In genomic region chr12:108273217-108273616, GRCh38 we compare ENCODE assay signal across 18 cellular contexts.
"Had no signal": no experiment of that assay in that cellular context is flagged by ENCODE, and none has a peak within 500 bp of the region (broad histone marks: within the 10 kb centered on the region; RNA-seq: fewer than 3 reads in every experiment).

No MANE protein-coding gene starts in this region.

- H3K27me3 ChIP-seq: esophagus squamous epithelium, foreskin keratinocyte, pancreas, tibial artery, upper lobe of left lung, uterus had no signal

- H3K27ac Mint-ChIP-seq: natural killer cell treated with Interleukin-12 subunit alpha and Interleukin-12 subunit beta and Interleukin-15 and Interleukin-18, amount 100 ng/mL, for 72 hours; progenitor cell of endocrine pancreas had no signal

- H3K4me3 Mint-ChIP-seq: natural killer cell treated with Interleukin-12 subunit alpha and Interleukin-12 subunit beta and Interleukin-15 and Interleukin-18, amount 100 ng/mL, for 72 hours had no signal

- H3K4me1 ChIP-seq: esophagus squamous epithelium, foreskin keratinocyte, pancreas, tibial artery, uterus had no signal

- H3K4me3 ChIP-seq: esophagus squamous epithelium, lung, pancreas, tibial artery, upper lobe of left lung, uterus had no signal

- H3K36me3 Mint-ChIP-seq: natural killer cell treated with Interleukin-12 subunit alpha and Interleukin-12 subunit beta and Interleukin-15 and Interleukin-18, amount 100 ng/mL, for 72 hours had no signal

- H3K9me3 ChIP-seq: esophagus squamous epithelium, pancreas, tibial artery, upper lobe of left lung, uterus had no signal

- H3K9me3 Mint-ChIP-seq: natural killer cell treated with Interleukin-12 subunit alpha and Interleukin-12 subunit beta and Interleukin-15 and Interleukin-18, amount 100 ng/mL, for 72 hours had no signal

- DNase-seq: dermis blood vessel endothelial cell; esophagus squamous epithelium; foreskin keratinocyte; left colon; left ventricle myocardium superior; mesenchymal stem cell; midbrain; occipital lobe; pancreas; small intestine; stimulated activated CD4-positive, alpha-beta T cell treated with anti-CD3 and anti-CD28 coated beads, Interleukin-12 subunit alpha, Interleukin-12 subunit beta, amount 100 ng/mL, for 4 hours; stimulated activated naive CD8-positive, alpha-beta T cell treated with anti-CD3 and anti-CD28 coated beads, Interleukin-15, Interleukin-2, amounts not matched to agents 100 U/mL and 50 U/mL, for 24 hours; tibial artery; upper lobe of left lung; uterus had no signal

- H3K27me3 Mint-ChIP-seq: natural killer cell treated with Interleukin-12 subunit alpha and Interleukin-12 subunit beta and Interleukin-15 and Interleukin-18, amount 100 ng/mL, for 72 hours had no signal

- H3K27ac ChIP-seq: esophagus squamous epithelium, foreskin keratinocyte, pancreas, tibial artery, upper lobe of left lung, uterus had no signal

- H3K36me3 ChIP-seq: esophagus squamous epithelium, pancreas, tibial artery, upper lobe of left lung, uterus had no signal
